Comparison of ENCODE assay signal across 1 cellular context in genomic region chr3:59388555-59389280, GRCh38.
TF ChIP-seq lines count a peak whose summit lies in the region.

No MANE protein-coding gene starts in this region.

TF ChIP-seq in GM12878, 131 proteins besides CTCF, POLR2A, EP300 and RAD21 (continued from another document):
- TF ChIP-seq ZBTB4 (CRISPR knock-in tag; IDR thresholded peaks at IDR 0.05) (no peak), ZNF274 (IDR thresholded peaks at IDR 0.05; ENCODE audit: insufficient read depth, insufficient read length) (no peak), STAT3 (IDR thresholded peaks at IDR 0.05; ENCODE audit: low read depth, low read length) (no peak), MXI1 (IDR thresholded peaks at IDR 0.05; ENCODE audit: low read depth, low read length) (no peak), PRDM15 (CRISPR knock-in tag; IDR thresholded peaks at IDR 0.05) (no peak), TARDBP (IDR thresholded peaks at IDR 0.05; ENCODE audit: borderline replicate concordance) (no peak), SMARCA5 (IDR thresholded peaks at IDR 0.05) (0 out of 2 replicates have a peak, but pooled peaks have one; percentile 50), YBX1 (IDR thresholded peaks at IDR 0.05) (no peak), ZBTB11 (CRISPR knock-in tag; IDR thresholded peaks at IDR 0.05) (no peak), ATF7 (IDR thresholded peaks at IDR 0.05; ENCODE audit: low read depth) (peak; percentile 36; the same call in 1 of the 2 replicates), BACH1 (IDR thresholded peaks at IDR 0.05; ENCODE audit: borderline replicate concordance) (no peak), CHD2 (IDR thresholded peaks at IDR 0.05; ENCODE audit: borderline replicate concordance, low read depth, low read length) (peak; percentile 12; the same call in 1 of the 2 replicates), PKNOX1 (IDR thresholded peaks at IDR 0.05) (no peak), TBL1XR1 (IDR thresholded peaks at IDR 0.05; ENCODE audit: low read depth, low read length) (no peak), ZNF217 (IDR thresholded peaks at IDR 0.05) (no peak), HDAC6 (IDR thresholded peaks at IDR 0.05; ENCODE audit: unreplicated experiment) (no peak), SUPT20H (IDR thresholded peaks at IDR 0.05; ENCODE audit: borderline replicate concordance, control insufficient read depth, low read depth, low read length) (no peak), HDAC2 (IDR thresholded peaks at IDR 0.05) (no peak), SPI1 (IDR thresholded peaks at IDR 0.05; ENCODE audit: borderline replicate concordance, insufficient read depth, low read depth, low read length) (peak; percentile 96), CEBPZ (IDR thresholded peaks at IDR 0.05; ENCODE audit: low read depth, low read length) (no peak), GABPA (IDR thresholded peaks at IDR 0.05; ENCODE audit: low read depth) (no peak), ZBTB33 (IDR thresholded peaks at IDR 0.05) (no peak), BRCA1 (IDR thresholded peaks at IDR 0.05; ENCODE audit: low read depth, low read length) (no peak), POLR2AphosphoS2 (IDR thresholded peaks at IDR 0.05; ENCODE audit: low read depth, low read length) (no peak), MLLT1 (IDR thresholded peaks at IDR 0.05) (no peak), ATF2 (IDR thresholded peaks at IDR 0.05; ENCODE audit: low read length) (no peak), IRF4 (IDR thresholded peaks at IDR 0.05; ENCODE audit: low read depth, low read length) (peak; percentile 25; the same call in 1 of the 2 replicates), SMAD1 (IDR thresholded peaks at IDR 0.05; ENCODE audit: low read depth, partially characterized antibody) (no peak), MEF2A (IDR thresholded peaks at IDR 0.05; ENCODE audit: insufficient read depth, low read depth, low read length) (no peak), KAT2A (conservative IDR thresholded peaks at IDR 0.05; ENCODE audit: control insufficient read depth, low read depth, low read length) (no peak), MYB (IDR thresholded peaks at IDR 0.05; ENCODE audit: borderline replicate concordance, low read depth, low read length) (no peak)
